ENCODE assay signal across 17 cellular contexts in the genomic region with DNA sequence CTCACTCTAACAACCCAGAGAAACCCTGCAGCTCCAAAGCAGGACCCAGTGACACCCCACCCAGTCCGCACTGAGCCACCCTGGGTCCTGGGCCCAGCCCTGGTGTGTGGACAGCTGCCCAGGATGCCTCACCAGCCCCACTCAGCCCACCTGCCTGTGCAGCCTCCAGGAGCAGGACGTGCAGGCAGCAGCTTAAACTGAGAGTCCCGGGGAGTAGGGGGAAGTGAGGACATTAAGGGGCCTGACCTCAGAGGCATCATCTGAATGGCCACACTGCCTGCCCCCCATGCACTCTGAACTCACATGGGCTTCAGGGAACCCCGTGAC.
DNase-seq lines count a peak whose midpoint lies in the region; ATAC-seq, FAIRE-seq and TF ChIP-seq lines count a peak whose summit lies in the region.
"Had no signal": no experiment of that assay in that cellular context is flagged by ENCODE, and none has a peak within 500 bp of the region (broad histone marks: within the 10 kb centered on the region; RNA-seq: fewer than 3 reads in every experiment).

No MANE protein-coding gene starts in this region.

- H4K20me1 ChIP-seq in GM12878 (ENCODE audit: control insufficient read depth, insufficient read depth): no peaks in the 10 kb centered on the region
- no peaks in the 10 kb centered on the region for H4K20me1 ChIP-seq in mammary epithelial cell (ENCODE audit: insufficient read depth, low read length)

- no peaks in the 10 kb centered on the region for H3K9me3 ChIP-seq in GM12878 (replicated peaks; ENCODE audit: control insufficient read depth, insufficient read depth, low read length)
- H3K9me3 ChIP-seq in mammary epithelial cell (replicated peaks; ENCODE audit: insufficient read depth, low read length): peaks cover 12% of the 10 kb centered on the region

- WGBS in GM12878 (ENCODE audit: insufficient coverage, insufficient replicate concordance, low lambda C conversion rate, missing lambda C conversion rate): 0% methylated on average over 3 of the region's 4 CpGs
- WGBS in mammary epithelial cell (ENCODE audit: low coverage, missing lambda C conversion rate): 60% methylated on average over 2 of the region's 4 CpGs

- H3K4me1 Mint-ChIP-seq in activated CD8-positive, alpha-beta memory T cell treated with anti-CD3 and anti-CD28 coated beads, Interleukin-2, amount 10 ng/mL, durations not matched to agents 7 days and 5 days: no peaks in the 10 kb centered on the region
- peaks cover 48% of the 10 kb centered on the region for H3K4me1 Mint-ChIP-seq in nephron
- H3K4me1 Mint-ChIP-seq in stimulated activated effector memory CD8-positive, alpha-beta T cell treated with anti-CD3 and anti-CD28 coated beads, Interleukin-12 subunit alpha, Interleukin-12 subunit beta, amount 100 ng/mL, for 72 hours: no peaks in the 10 kb centered on the region

- dilution Hi-C loops in mammary epithelial cell (cut with HindIII; ENCODE audit: low sequenced_read_pairs): no loop called here

- TF ChIP-seq CTCF in GM12878 (IDR thresholded peaks at IDR 0.05 in 2 of 3, conservative IDR thresholded peaks at IDR 0.05 in 1 of 3; ENCODE audit: control insufficient read depth in 2 of 3, extremely low read depth in 1 of 3, insufficient read depth in 1 of 3, low read depth in 3 of 3, low read length in 3 of 3): no peak
- TF ChIP-seq CTCF in nephron (IDR thresholded peaks at IDR 0.05; ENCODE audit: unreplicated experiment in 3 of 3): no peak
- TF ChIP-seq CTCF in mammary epithelial cell (conservative IDR thresholded peaks at IDR 0.05 in 1 of 2, IDR thresholded peaks at IDR 0.05 in 1 of 2; ENCODE audit: extremely low read depth in 1 of 2, insufficient read depth in 1 of 2, low read depth in 1 of 2, low read length in 2 of 2): no peak

- in situ Hi-C loops in GM12878 (cut with MboI): no loop called here
- in situ Hi-C loops in mammary epithelial cell (cut with MboI; ENCODE audit: low sequenced_read_pairs in 2 of 2): no loop called here

- intact Hi-C loops in GM12878 (cut with micrococcal nuclease; ENCODE audit: unreplicated experiment) (no loop called here), mammary epithelial cell (cut with micrococcal nuclease) (no loop called here)

- H3K4me1 ChIP-seq in GM12878 (ENCODE audit: control insufficient read depth, insufficient read depth, low read length): no peaks in the 10 kb centered on the region
- H3K4me1 ChIP-seq in mammary epithelial cell (ENCODE audit: insufficient read depth, low read length): no peaks in the 10 kb centered on the region

- SMC1A ChIA-PET in GM12878 (lab: Charles Lee; ENCODE audit: uncharacterized antibody, unreplicated experiment): no interaction called here

- H3K4me3 ChIP-seq in GM12878 (no peak overlapping the region), mammary epithelial cell (replicated peaks in 1 of 3; ENCODE audit: insufficient read depth in 1 of 3, low read depth in 2 of 3, low read length in 3 of 3) (no peak overlapping the region)

- H3K27me3 Mint-ChIP-seq in activated CD8-positive, alpha-beta memory T cell treated with anti-CD3 and anti-CD28 coated beads, Interleukin-2, amount 10 ng/mL, durations not matched to agents 7 days and 5 days: no peaks in the 10 kb centered on the region
- peaks cover 22% of the 10 kb centered on the region for H3K27me3 Mint-ChIP-seq in nephron (ENCODE audit: low read depth)
- H3K27me3 Mint-ChIP-seq: CD4-positive, alpha-beta T cell had no signal

- no peak for TF ChIP-seq POLR2A in GM12878 (IDR thresholded peaks at IDR 0.05; ENCODE audit: low read depth, low read length)

- RAD21 ChIA-PET in GM12878 (lab: Charles Lee; ENCODE audit: unreplicated experiment): no interaction called here

- no peak for TF ChIP-seq RAD21 in GM12878 (IDR thresholded peaks at IDR 0.05; ENCODE audit: insufficient read depth, low read depth, low read length)

- no peaks in the 10 kb centered on the region for H3K9me3 Mint-ChIP-seq in activated CD8-positive, alpha-beta memory T cell treated with anti-CD3 and anti-CD28 coated beads, Interleukin-2, amount 10 ng/mL, durations not matched to agents 7 days and 5 days (ENCODE audit: low read depth)
- no peaks in the 10 kb centered on the region for H3K9me3 Mint-ChIP-seq in nephron
- H3K9me3 Mint-ChIP-seq in stimulated activated effector memory CD8-positive, alpha-beta T cell treated with anti-CD3 and anti-CD28 coated beads, Interleukin-12 subunit alpha, Interleukin-12 subunit beta, amount 100 ng/mL, for 72 hours: no peaks in the 10 kb centered on the region
- H3K9me3 Mint-ChIP-seq: CD4-positive, alpha-beta T cell had no signal

- no peak for ATAC-seq in activated CD8-positive, alpha-beta memory T cell treated with anti-CD3 and anti-CD28 coated beads, Interleukin-2, amount 10 ng/mL, durations not matched to agents 7 days and 5 days
- ATAC-seq in GM12878: peak; percentile 36; the same call in 2 of the 3 replicates
- ATAC-seq in stimulated activated effector memory CD8-positive, alpha-beta T cell treated with anti-CD3 and anti-CD28 coated beads, Interleukin-12 subunit alpha, Interleukin-12 subunit beta, amount 100 ng/mL, for 72 hours: no peak
- ATAC-seq: HCT116 had no signal

- no peaks in the 10 kb centered on the region; a peak in 2 of 4 replicates for H3K27me3 ChIP-seq in GM12878 (replicated peaks in 1 of 2; ENCODE audit: control insufficient read depth in 2 of 2, insufficient read depth in 2 of 2, low read length in 1 of 2)
- H3K27me3 ChIP-seq in mammary epithelial cell (ENCODE audit: insufficient read depth, low read length): no peaks in the 10 kb centered on the region

- H3K36me3 Mint-ChIP-seq in activated CD8-positive, alpha-beta memory T cell treated with anti-CD3 and anti-CD28 coated beads, Interleukin-2, amount 10 ng/mL, durations not matched to agents 7 days and 5 days: no peaks in the 10 kb centered on the region
- H3K36me3 Mint-ChIP-seq in nephron (ENCODE audit: low read depth): no peaks in the 10 kb centered on the region
- H3K36me3 Mint-ChIP-seq in stimulated activated effector memory CD8-positive, alpha-beta T cell treated with anti-CD3 and anti-CD28 coated beads, Interleukin-12 subunit alpha, Interleukin-12 subunit beta, amount 100 ng/mL, for 72 hours: no peaks in the 10 kb centered on the region

- no peak for FAIRE-seq in GM12878 (lab: Jason Lieb, UNC)
- FAIRE-seq: GM19239 had no signal

- H3K36me3 ChIP-seq in GM12878 (ENCODE audit: control insufficient read depth in 2 of 2, insufficient read depth in 2 of 2, low read length in 1 of 2): no peaks in the 10 kb centered on the region
- H3K36me3 ChIP-seq in mammary epithelial cell (ENCODE audit: insufficient read depth, low read length): no peaks in the 10 kb centered on the region

- H3K27ac Mint-ChIP-seq in activated CD8-positive, alpha-beta memory T cell treated with anti-CD3 and anti-CD28 coated beads, Interleukin-2, amount 10 ng/mL, durations not matched to agents 7 days and 5 days: no peak overlapping the region
- H3K27ac Mint-ChIP-seq in nephron: peak overlapping the region in 2 of 3 experiments; percentile 87 to 90
- H3K27ac Mint-ChIP-seq in stimulated activated effector memory CD8-positive, alpha-beta T cell treated with anti-CD3 and anti-CD28 coated beads, Interleukin-12 subunit alpha, Interleukin-12 subunit beta, amount 100 ng/mL, for 72 hours: peak overlapping the region; percentile 17
- H3K27ac Mint-ChIP-seq: CD4-positive, alpha-beta T cell had no signal

- H3K9ac ChIP-seq in GM12878 (ENCODE audit: control insufficient read depth, insufficient read depth, low read length) (no peak overlapping the region), mammary epithelial cell (ENCODE audit: insufficient read depth, low read length) (no peak overlapping the region)

- H3K4me2 ChIP-seq in GM12878 (ENCODE audit: control insufficient read depth, insufficient read depth) (no peak overlapping the region), mammary epithelial cell (ENCODE audit: insufficient read depth, low read depth, low read length) (no peak overlapping the region)

- CTCF ChIA-PET in activated CD8-positive, alpha-beta memory T cell treated with anti-CD3 and anti-CD28 coated beads, Interleukin-2, amount 10 ng/mL, durations not matched to agents 7 days and 5 days (lab: Charles Lee): no interaction called here
- CTCF ChIA-PET in GM12878 (lab: Yijun Ruan, JAX): no interaction called here
- CTCF ChIA-PET in mammary epithelial cell (lab: Charles Lee; ENCODE audit: low non-redundant PET): no interaction called here

- no peak overlapping the region for H3K4me3 Mint-ChIP-seq in activated CD8-positive, alpha-beta memory T cell treated with anti-CD3 and anti-CD28 coated beads, Interleukin-2, amount 10 ng/mL, durations not matched to agents 7 days and 5 days
- no peak overlapping the region for H3K4me3 Mint-ChIP-seq in nephron
- no peak overlapping the region for H3K4me3 Mint-ChIP-seq in stimulated activated effector memory CD8-positive, alpha-beta T cell treated with anti-CD3 and anti-CD28 coated beads, Interleukin-12 subunit alpha, Interleukin-12 subunit beta, amount 100 ng/mL, for 72 hours
- H3K4me3 Mint-ChIP-seq: CD4-positive, alpha-beta T cell had no signal

- no TSS peak for BruUV-seq in GM12878 (replicated peaks; lab: Mats Ljungman, UMichigan)
- no TSS peak for BruUV-seq in mammary epithelial cell (replicated peaks; lab: Mats Ljungman, UMichigan)

- DNase-seq in activated CD8-positive, alpha-beta memory T cell treated with anti-CD3 and anti-CD28 coated beads, Interleukin-2, amount 10 ng/mL, durations not matched to agents 7 days and 5 days: peak; percentile 25
- no peak for DNase-seq in activated CD8-positive, alpha-beta memory T cell treated with anti-CD3 and anti-CD28 coated beads, Interleukin-2, amount 50 U/mL, for 4 hours
- DNase-seq in GM12878 (ENCODE audit: low read depth, low spot score): no peak
- no peak for DNase-seq in stimulated activated effector memory CD8-positive, alpha-beta T cell treated with anti-CD3 and anti-CD28 coated beads, Interleukin-12 subunit alpha, Interleukin-12 subunit beta, amount 100 ng/mL, for 72 hours (ENCODE audit: low spot score in 2 of 2)
- DNase-seq in activated CD4-positive, alpha-beta T cell treated with anti-CD3 and anti-CD28 coated beads for 1 hour: no peak
- no peak for DNase-seq in superior temporal gyrus (ENCODE audit: extremely low spot score)
- no peak for DNase-seq in mammary epithelial cell
- DNase-seq: AML-193; C1 segment of cervical spinal cord; Calu3; CD4-positive, alpha-beta T cell; DMS 273 treated with DMSO at 0.1 percent for 48 hours; IMR-90 had no signal

- TF ChIP-seq EP300 in GM12878 (IDR thresholded peaks at IDR 0.05; ENCODE audit: borderline replicate concordance in 1 of 2, control insufficient read depth in 1 of 2, low read depth in 2 of 2, low read length in 2 of 2): no peak

- H3K79me2 ChIP-seq in GM12878 (ENCODE audit: control insufficient read depth, insufficient read depth, low read length): no peaks in the 10 kb centered on the region
- H3K79me2 ChIP-seq in mammary epithelial cell (ENCODE audit: insufficient read depth, low read length): no peaks in the 10 kb centered on the region

- H3K27ac ChIP-seq in GM12878 (ENCODE audit: control insufficient read depth, insufficient read depth) (no peak overlapping the region), mammary epithelial cell (ENCODE audit: insufficient read depth, low read depth, low read length) (no peak overlapping the region)
- H3K27ac ChIP-seq: 22Rv1 had no signal

- no peak overlapping the region for H2AFZ ChIP-seq in GM12878 (ENCODE audit: control insufficient read depth, low read depth, low read length)
- no peak overlapping the region for H2AFZ ChIP-seq in mammary epithelial cell (ENCODE audit: low read depth, low read length)

- POLR2A ChIA-PET in GM12878 (lab: Charles Lee): no interaction called here
